In the genomic region with DNA sequence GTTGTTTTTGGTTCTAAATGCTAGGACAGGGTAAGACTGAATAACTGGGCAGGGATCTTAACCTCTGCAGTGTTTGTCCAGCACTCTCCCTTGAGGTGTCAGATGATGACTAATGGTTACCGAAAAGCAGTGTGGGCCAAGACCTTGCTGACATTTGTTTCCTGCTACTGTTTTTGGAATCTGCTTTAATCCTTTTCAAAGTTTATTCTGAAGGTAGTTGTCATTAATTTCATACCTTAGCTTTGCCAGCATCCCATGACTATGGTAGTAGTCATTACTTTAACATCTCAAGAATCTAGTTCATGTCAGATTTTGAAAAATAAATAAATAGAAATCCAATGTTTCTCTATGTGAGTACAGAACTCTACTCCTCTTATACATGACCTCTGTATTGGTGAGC, we compare ENCODE assay signal across 13 cellular contexts.
DNase-seq lines count a peak whose midpoint lies in the region; TF ChIP-seq lines count a peak whose summit lies in the region.
"Had no signal": no experiment of that assay in that cellular context is flagged by ENCODE, and none has a peak within 500 bp of the region (broad histone marks: within the 10 kb centered on the region; RNA-seq: fewer than 3 reads in every experiment).

No MANE protein-coding gene starts in this region.

- peaks cover 1% of the 10 kb centered on the region; the same call in 1 of the 2 replicates for H3K36me3 Mint-ChIP-seq in HFFc6 (ENCODE audit: low read depth)
- no peaks in the 10 kb centered on the region for H3K36me3 Mint-ChIP-seq in activated CD4-positive, alpha-beta memory T cell treated with anti-CD3 and anti-CD28 coated beads, Interleukin-2, amount 10 ng/mL, durations not matched to agents 7 days and 5 days (ENCODE audit: low read depth)
- H3K36me3 Mint-ChIP-seq: activated naive CD8-positive, alpha-beta T cell treated with anti-CD3 and anti-CD28 coated beads, Interleukin-2, amount 10 ng/mL, durations not matched to agents 7 days and 5 days had no signal

- H3K4me3 Mint-ChIP-seq in HFFc6, result peak overlapping the region; percentile 66
- H3K4me3 Mint-ChIP-seq in activated CD4-positive, alpha-beta memory T cell treated with anti-CD3 and anti-CD28 coated beads, Interleukin-2, amount 10 ng/mL, durations not matched to agents 7 days and 5 days, result no peak overlapping the region
- H3K4me3 Mint-ChIP-seq: activated naive CD8-positive, alpha-beta T cell treated with anti-CD3 and anti-CD28 coated beads, Interleukin-2, amount 10 ng/mL, durations not matched to agents 7 days and 5 days; neural crest cell had no signal

- CTCF ChIA-PET in activated CD4-positive, alpha-beta memory T cell treated with anti-CD3 and anti-CD28 coated beads, Interleukin-2, amount 10 ng/mL, durations not matched to agents 7 days and 5 days (lab: Charles Lee), result no interaction called here

- peaks cover 66% of the 10 kb centered on the region for H3K4me1 ChIP-seq in ACC112 (ENCODE audit: control insufficient read depth, insufficient read depth, low read length, unreplicated experiment)

- peaks cover 9% of the 10 kb centered on the region for H3K79me2 ChIP-seq in ACC112 (ENCODE audit: control insufficient read depth, insufficient read depth, low read length, unreplicated experiment)

- H3K4me3 ChIP-seq in ACC112 (ENCODE audit: low read depth, low read length), result peak overlapping the region; percentile 24; the same call in 1 of the 2 replicates
- H3K4me3 ChIP-seq in astrocyte of the spinal cord (ENCODE audit: low read depth, low read length), result no peak overlapping the region

- H3K27me3 ChIP-seq in ACC112 (ENCODE audit: insufficient read depth, low read length), result no peaks in the 10 kb centered on the region

- no peaks in the 10 kb centered on the region; the same call in 1 of the 2 replicates for H3K27me3 Mint-ChIP-seq in HFFc6 (ENCODE audit: insufficient read depth)
- peaks cover 7% of the 10 kb centered on the region for H3K27me3 Mint-ChIP-seq in activated CD4-positive, alpha-beta memory T cell treated with anti-CD3 and anti-CD28 coated beads, Interleukin-2, amount 10 ng/mL, durations not matched to agents 7 days and 5 days

- DNase-seq in HFFc6 (peak; percentile 88), astrocyte of the spinal cord (ENCODE audit: low read depth, low spot score) (peak; percentile 76), kidney glomerular epithelial cell (lab: John Stamatoyannopoulos, UW) (peak; percentile 84), foreskin melanocyte (no peak), NCI-H2171 treated with DMSO at 0.1 percent for 48 hours (lab: John Stamatoyannopoulos, UW) (no peak)
- no peak for DNase-seq in activated CD4-positive, alpha-beta memory T cell treated with anti-CD3 and anti-CD28 coated beads, Interleukin-2, amount 10 ng/mL, durations not matched to agents 7 days and 5 days
- DNase-seq in stimulated activated CD4-positive, alpha-beta T cell treated with anti-CD3 and anti-CD28 coated beads, Interleukin-4, amount 100 ng/mL, for 24 hours, result no peak
- DNase-seq: activated CD4-positive, alpha-beta T cell treated with anti-CD3 and anti-CD28 coated beads for 1 hour; activated naive CD8-positive, alpha-beta T cell treated with anti-CD3 and anti-CD28 coated beads, Interleukin-2, amount 10 ng/mL, durations not matched to agents 7 days and 5 days; glutamatergic neuron; NCI-H146 had no signal

- in situ Hi-C loops in astrocyte of the spinal cord (cut with HindIII; ENCODE audit: low sequenced_read_pairs), result no loop called here

- no peak for TF ChIP-seq CTCF in HFFc6 (IDR thresholded peaks at IDR 0.05)
- TF ChIP-seq CTCF in astrocyte of the spinal cord (IDR thresholded peaks at IDR 0.05; ENCODE audit: low read depth, low read length), result no peak

- H3K27ac ChIP-seq in ACC112 (ENCODE audit: low read depth, low read length), result peak overlapping the region; percentile 82

- peaks cover 46% of the 10 kb centered on the region for H3K4me1 Mint-ChIP-seq in HFFc6 (ENCODE audit: low read depth)
- no peaks in the 10 kb centered on the region for H3K4me1 Mint-ChIP-seq in activated CD4-positive, alpha-beta memory T cell treated with anti-CD3 and anti-CD28 coated beads, Interleukin-2, amount 10 ng/mL, durations not matched to agents 7 days and 5 days
- H3K4me1 Mint-ChIP-seq: activated naive CD8-positive, alpha-beta T cell treated with anti-CD3 and anti-CD28 coated beads, Interleukin-2, amount 10 ng/mL, durations not matched to agents 7 days and 5 days had no signal

- POLR2A ChIA-PET in activated CD4-positive, alpha-beta memory T cell treated with anti-CD3 and anti-CD28 coated beads, Interleukin-2, amount 10 ng/mL, durations not matched to agents 7 days and 5 days (lab: Charles Lee), result no interaction called here

- H3K36me3 ChIP-seq in ACC112 (ENCODE audit: insufficient read depth, low read length), result no peaks in the 10 kb centered on the region

- no peak overlapping the region for H2AFZ ChIP-seq in ACC112 (ENCODE audit: low read length, unreplicated experiment)

- H3K9me3 Mint-ChIP-seq in HFFc6, result no peaks in the 10 kb centered on the region
- H3K9me3 Mint-ChIP-seq in activated CD4-positive, alpha-beta memory T cell treated with anti-CD3 and anti-CD28 coated beads, Interleukin-2, amount 10 ng/mL, durations not matched to agents 7 days and 5 days, result no peaks in the 10 kb centered on the region
- H3K9me3 Mint-ChIP-seq: activated naive CD8-positive, alpha-beta T cell treated with anti-CD3 and anti-CD28 coated beads, Interleukin-2, amount 10 ng/mL, durations not matched to agents 7 days and 5 days; neural crest cell had no signal

- peak overlapping the region; percentile 60 for H3K27ac Mint-ChIP-seq in HFFc6
- H3K27ac Mint-ChIP-seq in activated CD4-positive, alpha-beta memory T cell treated with anti-CD3 and anti-CD28 coated beads, Interleukin-2, amount 10 ng/mL, durations not matched to agents 7 days and 5 days, result no peak overlapping the region
- H3K27ac Mint-ChIP-seq: activated naive CD8-positive, alpha-beta T cell treated with anti-CD3 and anti-CD28 coated beads, Interleukin-2, amount 10 ng/mL, durations not matched to agents 7 days and 5 days had no signal

Comparison
In these comparisons a context has a peak if more than half of its experiments do, and no peak if none do; other contexts are left out.
1. DNase-seq: peak in HFFc6 (single experiment), astrocyte of the spinal cord (single experiment) and kidney glomerular epithelial cell (single experiment); none in activated CD4-positive, alpha-beta memory T cell treated with anti-CD3 and anti-CD28 coated beads, Interleukin-2, amount 10 ng/mL, durations not matched to agents 7 days and 5 days (single experiment), foreskin melanocyte (single experiment), stimulated activated CD4-positive, alpha-beta T cell treated with anti-CD3 and anti-CD28 coated beads, Interleukin-4, amount 100 ng/mL, for 24 hours (single experiment) and NCI-H2171 treated with DMSO at 0.1 percent for 48 hours (single experiment).